Comparison of ENCODE assay signal across 1 cellular context in the genomic region with DNA sequence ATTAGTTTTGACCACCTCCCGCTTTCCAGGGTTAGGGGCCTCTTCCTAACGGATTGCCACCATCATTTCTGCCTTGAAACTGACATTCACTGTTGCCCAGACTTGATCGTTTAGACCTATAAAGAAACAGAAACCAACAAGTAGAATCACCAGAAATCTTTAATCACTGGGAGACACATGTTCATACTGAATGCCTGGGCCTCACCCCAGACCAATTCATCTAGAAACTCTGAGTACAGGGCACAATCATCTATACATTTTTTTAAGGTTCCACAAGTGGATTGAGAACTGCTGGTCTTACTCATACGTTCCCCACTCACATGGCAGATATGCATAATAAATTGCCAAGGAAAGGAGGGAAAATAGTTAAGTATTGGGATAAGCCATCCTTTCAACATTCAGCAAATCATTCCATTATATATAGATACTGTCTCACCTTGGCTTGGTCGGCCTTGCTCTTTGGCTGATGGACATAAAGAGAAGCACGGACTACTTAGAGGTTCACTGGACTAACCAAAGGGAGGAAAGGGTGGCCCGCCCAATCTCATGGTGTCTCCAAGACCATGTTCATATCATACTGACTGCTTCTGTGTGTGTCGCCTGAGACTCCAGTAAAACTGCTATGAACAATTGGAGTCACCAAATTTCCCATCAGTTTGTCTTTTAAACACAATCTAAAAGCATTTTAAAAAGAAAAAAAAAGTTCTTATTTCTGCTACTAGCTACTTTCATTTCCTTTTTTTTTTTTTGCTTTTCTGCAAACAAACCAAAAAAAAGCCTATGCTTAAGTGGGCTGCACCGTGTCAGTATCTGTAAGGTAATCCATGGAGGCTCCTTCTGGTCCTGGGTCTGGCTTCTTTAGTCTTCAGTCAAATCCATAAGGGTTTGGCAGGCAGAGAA.
TF ChIP-seq lines count a peak whose summit lies in the region.

No MANE protein-coding gene starts in this region.

TF ChIP-seq in GM12878, 131 proteins besides CTCF, POLR2A, EP300 and RAD21 (continued from another document):
- TF ChIP-seq, protein P1, sequence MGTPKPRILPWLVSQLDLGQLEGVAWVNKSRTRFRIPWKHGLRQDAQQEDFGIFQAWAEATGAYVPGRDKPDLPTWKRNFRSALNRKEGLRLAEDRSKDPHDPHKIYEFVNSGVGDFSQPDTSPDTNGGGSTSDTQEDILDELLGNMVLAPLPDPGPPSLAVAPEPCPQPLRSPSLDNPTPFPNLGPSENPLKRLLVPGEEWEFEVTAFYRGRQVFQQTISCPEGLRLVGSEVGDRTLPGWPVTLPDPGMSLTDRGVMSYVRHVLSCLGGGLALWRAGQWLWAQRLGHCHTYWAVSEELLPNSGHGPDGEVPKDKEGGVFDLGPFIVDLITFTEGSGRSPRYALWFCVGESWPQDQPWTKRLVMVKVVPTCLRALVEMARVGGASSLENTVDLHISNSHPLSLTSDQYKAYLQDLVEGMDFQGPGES (IDR thresholded peaks at IDR 0.05), result no peak
- TF ChIP-seq JUNB (IDR thresholded peaks at IDR 0.05) (peak; percentile 86), CUX1 (IDR thresholded peaks at IDR 0.05; ENCODE audit: insufficient replicate concordance, low read depth, low read length) (no peak), BCLAF1 (IDR thresholded peaks at IDR 0.05) (no peak), SUPT20H (IDR thresholded peaks at IDR 0.05; ENCODE audit: borderline replicate concordance, control insufficient read depth, low read depth, low read length) (no peak), ASH2L (IDR thresholded peaks at IDR 0.05; ENCODE audit: borderline replicate concordance, low read depth) (no peak), YY1 (IDR thresholded peaks at IDR 0.05; ENCODE audit: low read depth, low read length) (no peak), IKZF1 (conservative IDR thresholded peaks at IDR 0.05) (0 out of 2 replicates have a peak, but pooled peaks have one; percentile 31), YBX1 (IDR thresholded peaks at IDR 0.05) (no peak), CREB1 (IDR thresholded peaks at IDR 0.05; ENCODE audit: low read depth) (peak; percentile 34; the same call in 1 of the 2 replicates), CHD4 (IDR thresholded peaks at IDR 0.05) (no peak), CREM (IDR thresholded peaks at IDR 0.05; ENCODE audit: low read depth) (peak; percentile 18; the same call in 1 of the 2 replicates)
